Comparison of ENCODE assay signal across 1 cellular context in the genomic region with DNA sequence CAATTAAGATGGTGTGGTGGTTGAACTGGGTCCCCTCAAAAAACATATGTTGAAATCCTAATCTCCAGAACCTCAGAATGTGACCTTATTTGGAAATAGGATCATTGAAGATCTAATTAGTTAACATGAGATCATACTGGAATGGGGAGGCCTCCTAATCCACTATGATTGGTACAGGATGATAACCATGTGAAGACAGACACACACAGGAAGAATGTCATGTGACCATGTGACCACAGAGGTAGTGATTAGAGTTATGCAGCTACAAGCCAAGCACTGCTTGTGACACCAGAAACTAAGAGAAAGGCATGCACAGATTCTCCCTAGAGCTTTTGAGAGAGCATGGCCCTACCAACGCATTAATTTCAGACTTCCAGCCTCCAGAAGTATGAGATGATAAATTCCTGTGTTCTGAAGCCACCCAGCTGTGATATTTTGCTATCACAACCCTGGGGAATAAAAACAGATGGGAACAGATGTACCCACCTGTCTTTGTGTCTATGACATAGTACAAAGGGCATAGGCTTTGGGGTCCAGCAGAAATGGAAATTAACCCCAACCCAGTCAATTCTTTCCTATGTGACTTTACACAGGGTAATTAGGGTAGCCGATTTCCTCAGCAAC.
TF ChIP-seq lines count a peak whose summit lies in the region.

No MANE protein-coding gene starts in this region.

TF ChIP-seq in K562, 482 proteins besides CTCF, POLR2A, EP300 and RAD21 (continued from another document and continues in another):
- TF ChIP-seq, protein P1, sequence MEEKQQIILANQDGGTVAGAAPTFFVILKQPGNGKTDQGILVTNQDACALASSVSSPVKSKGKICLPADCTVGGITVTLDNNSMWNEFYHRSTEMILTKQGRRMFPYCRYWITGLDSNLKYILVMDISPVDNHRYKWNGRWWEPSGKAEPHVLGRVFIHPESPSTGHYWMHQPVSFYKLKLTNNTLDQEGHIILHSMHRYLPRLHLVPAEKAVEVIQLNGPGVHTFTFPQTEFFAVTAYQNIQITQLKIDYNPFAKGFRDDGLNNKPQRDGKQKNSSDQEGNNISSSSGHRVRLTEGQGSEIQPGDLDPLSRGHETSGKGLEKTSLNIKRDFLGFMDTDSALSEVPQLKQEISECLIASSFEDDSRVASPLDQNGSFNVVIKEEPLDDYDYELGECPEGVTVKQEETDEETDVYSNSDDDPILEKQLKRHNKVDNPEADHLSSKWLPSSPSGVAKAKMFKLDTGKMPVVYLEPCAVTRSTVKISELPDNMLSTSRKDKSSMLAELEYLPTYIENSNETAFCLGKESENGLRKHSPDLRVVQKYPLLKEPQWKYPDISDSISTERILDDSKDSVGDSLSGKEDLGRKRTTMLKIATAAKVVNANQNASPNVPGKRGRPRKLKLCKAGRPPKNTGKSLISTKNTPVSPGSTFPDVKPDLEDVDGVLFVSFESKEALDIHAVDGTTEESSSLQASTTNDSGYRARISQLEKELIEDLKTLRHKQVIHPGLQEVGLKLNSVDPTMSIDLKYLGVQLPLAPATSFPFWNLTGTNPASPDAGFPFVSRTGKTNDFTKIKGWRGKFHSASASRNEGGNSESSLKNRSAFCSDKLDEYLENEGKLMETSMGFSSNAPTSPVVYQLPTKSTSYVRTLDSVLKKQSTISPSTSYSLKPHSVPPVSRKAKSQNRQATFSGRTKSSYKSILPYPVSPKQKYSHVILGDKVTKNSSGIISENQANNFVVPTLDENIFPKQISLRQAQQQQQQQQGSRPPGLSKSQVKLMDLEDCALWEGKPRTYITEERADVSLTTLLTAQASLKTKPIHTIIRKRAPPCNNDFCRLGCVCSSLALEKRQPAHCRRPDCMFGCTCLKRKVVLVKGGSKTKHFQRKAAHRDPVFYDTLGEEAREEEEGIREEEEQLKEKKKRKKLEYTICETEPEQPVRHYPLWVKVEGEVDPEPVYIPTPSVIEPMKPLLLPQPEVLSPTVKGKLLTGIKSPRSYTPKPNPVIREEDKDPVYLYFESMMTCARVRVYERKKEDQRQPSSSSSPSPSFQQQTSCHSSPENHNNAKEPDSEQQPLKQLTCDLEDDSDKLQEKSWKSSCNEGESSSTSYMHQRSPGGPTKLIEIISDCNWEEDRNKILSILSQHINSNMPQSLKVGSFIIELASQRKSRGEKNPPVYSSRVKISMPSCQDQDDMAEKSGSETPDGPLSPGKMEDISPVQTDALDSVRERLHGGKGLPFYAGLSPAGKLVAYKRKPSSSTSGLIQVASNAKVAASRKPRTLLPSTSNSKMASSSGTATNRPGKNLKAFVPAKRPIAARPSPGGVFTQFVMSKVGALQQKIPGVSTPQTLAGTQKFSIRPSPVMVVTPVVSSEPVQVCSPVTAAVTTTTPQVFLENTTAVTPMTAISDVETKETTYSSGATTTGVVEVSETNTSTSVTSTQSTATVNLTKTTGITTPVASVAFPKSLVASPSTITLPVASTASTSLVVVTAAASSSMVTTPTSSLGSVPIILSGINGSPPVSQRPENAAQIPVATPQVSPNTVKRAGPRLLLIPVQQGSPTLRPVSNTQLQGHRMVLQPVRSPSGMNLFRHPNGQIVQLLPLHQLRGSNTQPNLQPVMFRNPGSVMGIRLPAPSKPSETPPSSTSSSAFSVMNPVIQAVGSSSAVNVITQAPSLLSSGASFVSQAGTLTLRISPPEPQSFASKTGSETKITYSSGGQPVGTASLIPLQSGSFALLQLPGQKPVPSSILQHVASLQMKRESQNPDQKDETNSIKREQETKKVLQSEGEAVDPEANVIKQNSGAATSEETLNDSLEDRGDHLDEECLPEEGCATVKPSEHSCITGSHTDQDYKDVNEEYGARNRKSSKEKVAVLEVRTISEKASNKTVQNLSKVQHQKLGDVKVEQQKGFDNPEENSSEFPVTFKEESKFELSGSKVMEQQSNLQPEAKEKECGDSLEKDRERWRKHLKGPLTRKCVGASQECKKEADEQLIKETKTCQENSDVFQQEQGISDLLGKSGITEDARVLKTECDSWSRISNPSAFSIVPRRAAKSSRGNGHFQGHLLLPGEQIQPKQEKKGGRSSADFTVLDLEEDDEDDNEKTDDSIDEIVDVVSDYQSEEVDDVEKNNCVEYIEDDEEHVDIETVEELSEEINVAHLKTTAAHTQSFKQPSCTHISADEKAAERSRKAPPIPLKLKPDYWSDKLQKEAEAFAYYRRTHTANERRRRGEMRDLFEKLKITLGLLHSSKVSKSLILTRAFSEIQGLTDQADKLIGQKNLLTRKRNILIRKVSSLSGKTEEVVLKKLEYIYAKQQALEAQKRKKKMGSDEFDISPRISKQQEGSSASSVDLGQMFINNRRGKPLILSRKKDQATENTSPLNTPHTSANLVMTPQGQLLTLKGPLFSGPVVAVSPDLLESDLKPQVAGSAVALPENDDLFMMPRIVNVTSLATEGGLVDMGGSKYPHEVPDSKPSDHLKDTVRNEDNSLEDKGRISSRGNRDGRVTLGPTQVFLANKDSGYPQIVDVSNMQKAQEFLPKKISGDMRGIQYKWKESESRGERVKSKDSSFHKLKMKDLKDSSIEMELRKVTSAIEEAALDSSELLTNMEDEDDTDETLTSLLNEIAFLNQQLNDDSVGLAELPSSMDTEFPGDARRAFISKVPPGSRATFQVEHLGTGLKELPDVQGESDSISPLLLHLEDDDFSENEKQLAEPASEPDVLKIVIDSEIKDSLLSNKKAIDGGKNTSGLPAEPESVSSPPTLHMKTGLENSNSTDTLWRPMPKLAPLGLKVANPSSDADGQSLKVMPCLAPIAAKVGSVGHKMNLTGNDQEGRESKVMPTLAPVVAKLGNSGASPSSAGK (IDR thresholded peaks at IDR 0.05): no peak
- no peak for TF ChIP-seq GATAD2A (IDR thresholded peaks at IDR 0.05)
- no peak for TF ChIP-seq DNMT1 (IDR thresholded peaks at IDR 0.05)
- no peak for TF ChIP-seq AFF4 (CRISPR knock-in tag; IDR thresholded peaks at IDR 0.05)
- TF ChIP-seq NFE2 (IDR thresholded peaks at IDR 0.05; ENCODE audit: low read depth): no peak
- no peak for TF ChIP-seq ZBTB9 (CRISPR knock-in tag; IDR thresholded peaks at IDR 0.05)
- TF ChIP-seq MLLT1 (IDR thresholded peaks at IDR 0.05): peak in 1 of 2 experiments; percentile 44; a peak in 1 of 4 replicates
- no peak for TF ChIP-seq SAFB (IDR thresholded peaks at IDR 0.05; ENCODE audit: borderline replicate concordance, low read depth, low read length)
- TF ChIP-seq ZNF639 (CRISPR knock-in tag; conservative IDR thresholded peaks at IDR 0.05 in 1 of 2, IDR thresholded peaks at IDR 0.05 in 1 of 2): no peak
- TF ChIP-seq ETV1 (tag; conservative IDR thresholded peaks at IDR 0.05; ENCODE audit: low read depth): peak; percentile 83
- TF ChIP-seq SMAD4 (CRISPR knock-in tag; conservative IDR thresholded peaks at IDR 0.05): no peak
- TF ChIP-seq, protein P2, sequence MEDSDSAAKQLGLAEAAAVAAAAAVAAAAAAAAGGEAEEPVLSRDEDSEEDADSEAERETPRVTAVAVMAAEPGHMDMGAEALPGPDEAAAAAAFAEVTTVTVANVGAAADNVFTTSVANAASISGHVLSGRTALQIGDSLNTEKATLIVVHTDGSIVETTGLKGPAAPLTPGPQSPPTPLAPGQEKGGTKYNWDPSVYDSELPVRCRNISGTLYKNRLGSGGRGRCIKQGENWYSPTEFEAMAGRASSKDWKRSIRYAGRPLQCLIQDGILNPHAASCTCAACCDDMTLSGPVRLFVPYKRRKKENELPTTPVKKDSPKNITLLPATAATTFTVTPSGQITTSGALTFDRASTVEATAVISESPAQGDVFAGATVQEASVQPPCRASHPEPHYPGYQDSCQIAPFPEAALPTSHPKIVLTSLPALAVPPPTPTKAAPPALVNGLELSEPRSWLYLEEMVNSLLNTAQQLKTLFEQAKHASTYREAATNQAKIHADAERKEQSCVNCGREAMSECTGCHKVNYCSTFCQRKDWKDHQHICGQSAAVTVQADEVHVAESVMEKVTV (CRISPR knock-in tag; IDR thresholded peaks at IDR 0.05): no peak
- TF ChIP-seq RBM22 (IDR thresholded peaks at IDR 0.05; ENCODE audit: low read depth, low read length, poor library complexity, severe bottlenecking): no peak
- TF ChIP-seq NFIX (CRISPR knock-in tag; IDR thresholded peaks at IDR 0.05; ENCODE audit: low read depth): no peak
- TF ChIP-seq, protein P3, sequence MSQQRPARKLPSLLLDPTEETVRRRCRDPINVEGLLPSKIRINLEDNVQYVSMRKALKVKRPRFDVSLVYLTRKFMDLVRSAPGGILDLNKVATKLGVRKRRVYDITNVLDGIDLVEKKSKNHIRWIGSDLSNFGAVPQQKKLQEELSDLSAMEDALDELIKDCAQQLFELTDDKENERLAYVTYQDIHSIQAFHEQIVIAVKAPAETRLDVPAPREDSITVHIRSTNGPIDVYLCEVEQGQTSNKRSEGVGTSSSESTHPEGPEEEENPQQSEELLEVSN (IDR thresholded peaks at IDR 0.05; ENCODE audit: borderline replicate concordance in 1 of 2, extremely low read depth in 1 of 2, insufficient read depth in 1 of 2, insufficient read length in 1 of 2, low read depth in 1 of 2, low read length in 1 of 2, poor library complexity in 1 of 2, severe bottlenecking in 1 of 2): no peak
- no peak for TF ChIP-seq HDAC6 (IDR thresholded peaks at IDR 0.05; ENCODE audit: low read depth, low read length)
- TF ChIP-seq ZNF217 (CRISPR knock-in tag; IDR thresholded peaks at IDR 0.05): no peak
- peak; percentile 44; the same call in 1 of the 2 replicates for TF ChIP-seq MYC (IDR thresholded peaks at IDR 0.05; ENCODE audit: low read depth, low read length)
- TF ChIP-seq MYC (CRISPR knock-in tag; IDR thresholded peaks at IDR 0.05; ENCODE audit: borderline replicate concordance, low read depth): no peak
- TF ChIP-seq, protein P4, sequence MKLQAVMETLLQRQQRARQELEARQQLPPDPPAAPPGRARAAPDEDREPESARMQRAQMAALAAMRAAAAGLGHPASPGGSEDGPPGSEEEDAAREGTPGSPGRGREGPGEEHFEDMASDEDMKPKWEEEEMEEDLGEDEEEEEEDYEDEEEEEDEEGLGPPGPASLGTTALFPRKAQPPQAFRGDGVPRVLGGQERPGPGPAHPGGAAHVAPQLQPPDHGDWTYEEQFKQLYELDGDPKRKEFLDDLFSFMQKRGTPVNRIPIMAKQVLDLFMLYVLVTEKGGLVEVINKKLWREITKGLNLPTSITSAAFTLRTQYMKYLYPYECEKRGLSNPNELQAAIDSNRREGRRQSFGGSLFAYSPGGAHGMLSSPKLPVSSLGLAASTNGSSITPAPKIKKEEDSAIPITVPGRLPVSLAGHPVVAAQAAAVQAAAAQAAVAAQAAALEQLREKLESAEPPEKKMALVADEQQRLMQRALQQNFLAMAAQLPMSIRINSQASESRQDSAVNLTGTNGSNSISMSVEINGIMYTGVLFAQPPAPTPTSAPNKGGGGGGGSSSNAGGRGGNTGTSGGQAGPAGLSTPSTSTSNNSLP (IDR thresholded peaks at IDR 0.05; ENCODE audit: borderline replicate concordance, low read depth, low read length): no peak
- no peak for TF ChIP-seq FOXM1 (IDR thresholded peaks at IDR 0.05; ENCODE audit: low read depth)
- TF ChIP-seq FOXM1 (CRISPR knock-in tag; IDR thresholded peaks at IDR 0.05; ENCODE audit: low read depth): no peak
- no peak for TF ChIP-seq CHD4 (IDR thresholded peaks at IDR 0.05; ENCODE audit: insufficient read depth, insufficient replicate concordance, low read depth, low read length, poor library complexity, severe bottlenecking)
- TF ChIP-seq ZFP30 (CRISPR knock-in tag; IDR thresholded peaks at IDR 0.05; ENCODE audit: borderline replicate concordance): no peak
- no peak for TF ChIP-seq BRD9 (IDR thresholded peaks at IDR 0.05; ENCODE audit: low read depth, partially characterized antibody)
- TF ChIP-seq BRD4 (IDR thresholded peaks at IDR 0.05): no peak
- TF ChIP-seq RUNX1 (IDR thresholded peaks at IDR 0.05; ENCODE audit: low read depth): no peak
